28 cellular contexts compared by ENCODE assay signal in the genomic region with DNA sequence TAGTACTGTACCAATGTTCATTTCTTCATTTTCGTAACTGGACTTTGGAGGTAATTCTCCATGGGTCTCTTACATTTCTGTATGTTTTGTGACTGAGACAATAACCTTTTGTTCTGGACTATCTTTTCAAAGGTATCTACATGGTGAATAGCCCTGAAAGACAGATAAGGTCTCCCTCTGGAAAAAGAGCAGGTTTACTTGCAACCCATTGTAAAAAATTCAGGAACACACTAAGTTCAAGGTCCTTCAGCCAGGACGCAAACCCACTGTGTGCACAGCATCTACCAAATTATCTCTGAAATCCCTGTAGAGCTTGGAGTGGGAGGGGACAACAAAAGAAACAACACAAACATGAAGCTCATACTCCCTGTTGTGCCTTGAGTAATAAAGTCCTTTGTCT.
"Had no signal": no experiment of that assay in that cellular context is flagged by ENCODE, and none has a peak within 500 bp of the region (broad histone marks: within the 10 kb centered on the region; RNA-seq: fewer than 3 reads in every experiment).

No MANE protein-coding gene starts in this region.

- H3K27ac Mint-ChIP-seq: dendritic cell treated with granulocyte-macrophage colony-stimulating factor and Interleukin-4, amounts not matched to agents 40 ng/mL and 50 ng/mL, for 4 days; effector memory CD8-positive, alpha-beta T cell; endodermal cell had no signal

- H3K4me1 ChIP-seq: colonic mucosa, esophagus muscularis mucosa, esophagus squamous epithelium, gastrocnemius medialis, gastroesophageal sphincter, heart left ventricle had no signal

- H3K27me3 Mint-ChIP-seq: dendritic cell treated with granulocyte-macrophage colony-stimulating factor and Interleukin-4, amounts not matched to agents 40 ng/mL and 50 ng/mL, for 4 days had no signal

- H3K4me3 Mint-ChIP-seq: dendritic cell treated with granulocyte-macrophage colony-stimulating factor and Interleukin-4, amounts not matched to agents 40 ng/mL and 50 ng/mL, for 4 days; effector memory CD8-positive, alpha-beta T cell; endodermal cell had no signal

- H3K9me3 ChIP-seq: colonic mucosa, esophagus muscularis mucosa, esophagus squamous epithelium, gastrocnemius medialis, gastroesophageal sphincter had no signal

- ATAC-seq: effector memory CD8-positive, alpha-beta T cell; esophagus mucosa; foreskin keratinocyte; gastrocnemius medialis; gastroesophageal sphincter; heart left ventricle; heart right ventricle had no signal

- H3K27me3 ChIP-seq: colonic mucosa, dorsolateral prefrontal cortex, esophagus muscularis mucosa, esophagus squamous epithelium, foreskin keratinocyte, gastrocnemius medialis, gastroesophageal sphincter, heart left ventricle, heart right ventricle had no signal

- H3K36me3 ChIP-seq: colonic mucosa, esophagus muscularis mucosa, gastrocnemius medialis, heart left ventricle, heart right ventricle had no signal

- DNase-seq: colonic mucosa; cortex of kidney; dermis blood vessel endothelial cell; dorsolateral prefrontal cortex; effector CD4-positive, alpha-beta T cell; effector CD8-positive, alpha-beta T cell; effector memory CD4-positive, alpha-beta T cell; effector memory CD8-positive, alpha-beta T cell; endodermal cell; erythroblast; esophagus squamous epithelium; foreskin fibroblast; foreskin keratinocyte; gastrocnemius medialis; glutamatergic neuron; head of caudate nucleus; heart left ventricle; heart right ventricle had no signal

- FAIRE-seq: colon, endometrium, endothelial cell of umbilical vein, frontal cortex had no signal

- H3K4me3 ChIP-seq: colonic mucosa, coronary artery, dorsolateral prefrontal cortex, esophagus muscularis mucosa, esophagus squamous epithelium, gastrocnemius medialis, gastroesophageal sphincter, heart left ventricle, heart right ventricle had no signal

- H3K27ac ChIP-seq: colonic mucosa, coronary artery, dorsolateral prefrontal cortex, epithelial cell of prostate, esophagus muscularis mucosa, esophagus squamous epithelium, foreskin keratinocyte, gastrocnemius medialis, gastroesophageal sphincter, heart left ventricle, heart right ventricle had no signal
